In the genomic region with DNA sequence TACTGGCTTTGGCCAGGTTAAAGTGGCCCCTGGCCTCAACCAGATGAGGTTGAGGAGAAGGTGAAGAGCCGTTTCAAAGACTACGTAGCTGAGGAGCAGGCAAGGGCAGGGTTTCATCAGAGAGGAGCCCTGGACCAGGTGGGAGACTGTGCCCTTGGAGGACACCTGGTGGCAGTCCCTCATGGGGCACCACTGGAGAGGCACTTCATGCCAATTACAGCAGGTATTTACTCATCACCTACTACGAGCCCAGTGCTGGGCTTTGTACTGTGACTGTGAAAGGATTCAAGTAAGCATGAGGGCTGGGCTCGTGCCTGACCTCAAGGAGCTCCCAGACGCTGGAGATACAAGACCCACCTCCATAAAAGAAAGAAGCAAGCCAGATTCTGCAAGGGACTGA, we compare ENCODE assay signal across 11 cellular contexts. TPM values are rescaled to one million over a fixed set of nuclear protein-coding genes. Genes with fewer than 3 reads are reported as not detected.
DNase-seq lines count a peak whose midpoint lies in the region; ATAC-seq and TF ChIP-seq lines count a peak whose summit lies in the region.
"Had no signal": no experiment of that assay in that cellular context is flagged by ENCODE, and none has a peak within 500 bp of the region (broad histone marks: within the 10 kb centered on the region; RNA-seq: fewer than 3 reads in every experiment).

No MANE protein-coding gene starts in this region.

- peaks cover 0 to 17% (median 0%) of the 10 kb centered on the region in 3 donors for H3K4me1 ChIP-seq in esophagus squamous epithelium

- H3K27me3 ChIP-seq in esophagus squamous epithelium: no peaks in the 10 kb centered on the region
- H3K27me3 ChIP-seq: BLaER1 treated with 17β-estradiol and CSF1 and Interleukin-3, amounts not matched to agents 10 nM and 100 nM had no signal

- no peaks in the 10 kb centered on the region for H3K36me3 Mint-ChIP-seq in activated CD4-positive, alpha-beta T cell treated with anti-CD3 and anti-CD28 coated beads, Interleukin-2, amount 10 ng/mL, durations not matched to agents 7 days and 5 days (ENCODE audit: low read depth)
- H3K36me3 Mint-ChIP-seq: brain had no signal

- POLR2A ChIA-PET in activated CD4-positive, alpha-beta T cell treated with anti-CD3 and anti-CD28 coated beads, Interleukin-2, amount 10 ng/mL, durations not matched to agents 7 days and 5 days (lab: Charles Lee): no interaction called here

- no peaks in the 10 kb centered on the region for H3K9me3 Mint-ChIP-seq in activated CD4-positive, alpha-beta T cell treated with anti-CD3 and anti-CD28 coated beads, Interleukin-2, amount 10 ng/mL, durations not matched to agents 7 days and 5 days
- H3K9me3 Mint-ChIP-seq in stimulated activated naive CD8-positive, alpha-beta T cell treated with anti-CD3 and anti-CD28 coated beads, Interleukin-15, amount 100 ng/mL, for 72 hours: no peaks in the 10 kb centered on the region

- no peak for TF ChIP-seq POLR2A in esophagus squamous epithelium (IDR thresholded peaks at IDR 0.05)

- CTCF ChIA-PET in activated CD4-positive, alpha-beta T cell treated with anti-CD3 and anti-CD28 coated beads, Interleukin-2, amount 10 ng/mL, durations not matched to agents 7 days and 5 days (lab: Charles Lee): interaction anchor here (0.7 to 1.5 kb wide), 6 partner anchors 9 to 136 kb away, joined by 3 to 5 read pairs (median 4); no protein-coding TSS in a partner anchor

- H3K4me1 Mint-ChIP-seq in activated CD4-positive, alpha-beta T cell treated with anti-CD3 and anti-CD28 coated beads, Interleukin-2, amount 10 ng/mL, durations not matched to agents 7 days and 5 days: peaks cover 41% of the 10 kb centered on the region
- peaks cover 39% of the 10 kb centered on the region for H3K4me1 Mint-ChIP-seq in stimulated activated naive CD8-positive, alpha-beta T cell treated with anti-CD3 and anti-CD28 coated beads, Interleukin-15, amount 100 ng/mL, for 72 hours

- DNase-seq in activated gamma-delta T cell treated with Interleukin-2 at 50 U/mL for 16 hours (peak; percentile 62), activated gamma-delta T cell (lab: John Stamatoyannopoulos, UW) (no peak), esophagus squamous epithelium (lab: John Stamatoyannopoulos, UW) (no peak), NCI-H1048 (lab: John Stamatoyannopoulos, UW) (no peak), SK-N-DZ (ENCODE audit: low spot score) (no peak)
- peak; percentile 58 for DNase-seq in activated CD4-positive, alpha-beta T cell treated with anti-CD3 and anti-CD28 coated beads, Interleukin-2, amount 10 ng/mL, durations not matched to agents 7 days and 5 days
- peak; percentile 37 to 55 for DNase-seq in stimulated activated naive CD8-positive, alpha-beta T cell treated with anti-CD3 and anti-CD28 coated beads, Interleukin-15, amount 100 ng/mL, for 72 hours
- DNase-seq: NCI-H774 had no signal

- peak; percentile 85 for ATAC-seq in stimulated activated naive CD8-positive, alpha-beta T cell treated with anti-CD3 and anti-CD28 coated beads, Interleukin-15, amount 100 ng/mL, for 72 hours
- ATAC-seq in HG03442 (IDR thresholded peaks at IDR 0.05; ENCODE audit: unreplicated experiment): no peak

- H3K27me3 Mint-ChIP-seq in activated CD4-positive, alpha-beta T cell treated with anti-CD3 and anti-CD28 coated beads, Interleukin-2, amount 10 ng/mL, durations not matched to agents 7 days and 5 days: no peaks in the 10 kb centered on the region
- no peaks in the 10 kb centered on the region for H3K27me3 Mint-ChIP-seq in stimulated activated naive CD8-positive, alpha-beta T cell treated with anti-CD3 and anti-CD28 coated beads, Interleukin-15, amount 100 ng/mL, for 72 hours

- H3K9me3 ChIP-seq in esophagus squamous epithelium: no peaks in the 10 kb centered on the region
- H3K9me3 ChIP-seq: BLaER1 treated with 17β-estradiol and CSF1 and Interleukin-3, amounts not matched to agents 10 nM and 100 nM had no signal

- no peak overlapping the region for H3K27ac Mint-ChIP-seq in activated CD4-positive, alpha-beta T cell treated with anti-CD3 and anti-CD28 coated beads, Interleukin-2, amount 10 ng/mL, durations not matched to agents 7 days and 5 days
- no peak overlapping the region for H3K27ac Mint-ChIP-seq in stimulated activated naive CD8-positive, alpha-beta T cell treated with anti-CD3 and anti-CD28 coated beads, Interleukin-15, amount 100 ng/mL, for 72 hours
- H3K27ac Mint-ChIP-seq: brain had no signal

- intact Hi-C loops in esophagus squamous epithelium (cut with DNase I): no loop called here

- no peak overlapping the region for H3K27ac ChIP-seq in esophagus squamous epithelium
- H3K27ac ChIP-seq: BLaER1 treated with 17β-estradiol and CSF1 and Interleukin-3, amounts not matched to agents 10 nM and 100 nM had no signal

- H3K4me3 ChIP-seq in esophagus squamous epithelium: no peak overlapping the region
- H3K4me3 ChIP-seq: BLaER1 treated with 17β-estradiol and CSF1 and Interleukin-3, amounts not matched to agents 10 nM and 100 nM had no signal

- WGBS in esophagus squamous epithelium, 2 donors: 72 to 74% methylated on average over 3 to 5 of the region's 5 CpGs

- no peak overlapping the region for H3K4me3 Mint-ChIP-seq in activated CD4-positive, alpha-beta T cell treated with anti-CD3 and anti-CD28 coated beads, Interleukin-2, amount 10 ng/mL, durations not matched to agents 7 days and 5 days
- no peak overlapping the region for H3K4me3 Mint-ChIP-seq in stimulated activated naive CD8-positive, alpha-beta T cell treated with anti-CD3 and anti-CD28 coated beads, Interleukin-15, amount 100 ng/mL, for 72 hours
- H3K4me3 Mint-ChIP-seq: brain had no signal

- peak in 4 of 6 experiments; percentile 20 to 53 (median 42) for TF ChIP-seq CTCF in esophagus squamous epithelium (IDR thresholded peaks at IDR 0.05)

- H3K36me3 ChIP-seq in esophagus squamous epithelium: no peaks in the 10 kb centered on the region
- H3K36me3 ChIP-seq: BLaER1 treated with 17β-estradiol and CSF1 and Interleukin-3, amounts not matched to agents 10 nM and 100 nM had no signal

RNA-seq across cellular contexts. Expression of gene SMAD7, which starts 37.6 kb away (rescaled TPM):
- 10 to 100 TPM; 19.5 to 21.7 TPM for total RNA-seq in activated CD4-positive, alpha-beta T cell treated with anti-CD3 and anti-CD28 coated beads, Interleukin-2, amount 10 ng/mL, durations not matched to agents 7 days and 5 days
- 10 to 100 TPM in 2 of 4 donors, 1 to 10 TPM in 2; 4.2 to 26.5 (median 9.0) TPM for total RNA-seq in esophagus squamous epithelium
- polyA plus RNA-seq in SK-N-DZ (2014; cell fraction: cytosol; rRNA removed): 9.8 and 14.5 TPM in 2 replicates
- polyA plus RNA-seq in SK-N-DZ (2014; cell fraction: nucleus; rRNA removed): 6.3 and 6.9 TPM in 2 replicates

Comparison
In these comparisons a context has a peak if more than half of its experiments do, and no peak if none do; other contexts are left out.
1. DNase-seq: peak in activated gamma-delta T cell treated with Interleukin-2 at 50 U/mL for 16 hours (single experiment), activated CD4-positive, alpha-beta T cell treated with anti-CD3 and anti-CD28 coated beads, Interleukin-2, amount 10 ng/mL, durations not matched to agents 7 days and 5 days (single experiment) and stimulated activated naive CD8-positive, alpha-beta T cell treated with anti-CD3 and anti-CD28 coated beads, Interleukin-15, amount 100 ng/mL, for 72 hours (2 of 2); none in activated gamma-delta T cell (single experiment), esophagus squamous epithelium (single experiment), NCI-H1048 (single experiment) and SK-N-DZ (single experiment).